In genomic region chr12:111368291-111368683, GRCh38 we compare ENCODE assay signal across 8 cellular contexts. TPM values are rescaled to one million over a fixed set of nuclear protein-coding genes. Genes with fewer than 3 reads are reported as not detected.
DNase-seq lines count a peak whose midpoint lies in the region; ATAC-seq, FAIRE-seq and TF ChIP-seq lines count a peak whose summit lies in the region.

No MANE protein-coding gene starts in this region.

- intact Hi-C loops in ascending aorta (cut with DNase I) = loop anchor here (2.0 kb wide), 1 partner anchor 37 kb away; the partner anchor contains the start of gene SH2B3
- intact Hi-C loops in kidney (cut with DNase I) = no loop called here

- H3K27me3 ChIP-seq in ascending aorta = no peaks in the 10 kb centered on the region
- H3K27me3 ChIP-seq in suprapubic skin = no peaks in the 10 kb centered on the region

- H3K9me3 ChIP-seq in ascending aorta = no peaks in the 10 kb centered on the region
- no peaks in the 10 kb centered on the region for H3K9me3 ChIP-seq in kidney (ENCODE audit: control insufficient read depth in 1 of 2, low read length in 2 of 2)
- no peaks in the 10 kb centered on the region for H3K9me3 ChIP-seq in suprapubic skin

- H3K36me3 ChIP-seq in ascending aorta = peaks cover 1 to 8% of the 10 kb centered on the region in 2 donors
- no peaks in the 10 kb centered on the region for H3K36me3 ChIP-seq in kidney (ENCODE audit: control insufficient read depth in 1 of 2, insufficient read depth in 2 of 2, low read length in 2 of 2)
- H3K36me3 ChIP-seq in suprapubic skin = peaks cover 20% of the 10 kb centered on the region

- H3K4me3 ChIP-seq in AG09309 (ENCODE audit: control insufficient read depth, low read depth, low read length) (peak overlapping the region; percentile 92), ascending aorta (peak overlapping the region; percentile 79 to 91), kidney (ENCODE audit: low read length in 2 of 2) (peak overlapping the region; percentile 85 to 91), suprapubic skin (peak overlapping the region; percentile 89)

- H3K9ac ChIP-seq in kidney (ENCODE audit: low read length in 2 of 2) = peak overlapping the region; percentile 79 to 91

- FAIRE-seq in kidney (lab: Jason Lieb, UNC) = no peak

- TF ChIP-seq POLR2A in suprapubic skin (IDR thresholded peaks at IDR 0.05) = no peak

- no peak for TF ChIP-seq CTCF in AG09309 (IDR thresholded peaks at IDR 0.05; ENCODE audit: control insufficient read depth, insufficient read depth, low read depth, low read length, missing control alignments)
- no peak for TF ChIP-seq CTCF in ascending aorta (IDR thresholded peaks at IDR 0.05)
- no peak for TF ChIP-seq CTCF in kidney (IDR thresholded peaks at IDR 0.05; ENCODE audit: borderline replicate concordance, extremely low read depth, insufficient read depth)
- TF ChIP-seq CTCF in suprapubic skin (IDR thresholded peaks at IDR 0.05) = no peak

- peak; percentile 26 for ATAC-seq in HG02938 (IDR thresholded peaks at IDR 0.05; ENCODE audit: unreplicated experiment)

- H3K4me1 ChIP-seq in ascending aorta (peaks cover 0 to 9% of the 10 kb centered on the region in 2 donors), kidney (ENCODE audit: control insufficient read depth in 1 of 2, insufficient read depth in 1 of 2, low read depth in 1 of 2, low read length in 2 of 2) (peaks cover 13 to 16% of the 10 kb centered on the region in 2 donors), suprapubic skin (peaks cover 24% of the 10 kb centered on the region)

- H3K27ac ChIP-seq in ascending aorta (peak overlapping the region; percentile 67 to 69), kidney (ENCODE audit: low read depth in 2 of 2, low read length in 2 of 2) (peak overlapping the region; percentile 34 to 57), suprapubic skin (peak overlapping the region; percentile 52)

- DNase-seq in AG09309 (ENCODE audit: low read depth) = no peak
- no peak for DNase-seq in ascending aorta (ENCODE audit: low spot score in 2 of 2)
- peak; percentile 81 for DNase-seq in kidney
- no peak for DNase-seq in suprapubic skin (ENCODE audit: low spot score in 2 of 2)
- no peak for DNase-seq in NCI-H1092 treated with DMSO at 0.1 percent for 48 hours (lab: John Stamatoyannopoulos, UW)
- DNase-seq in NAMALWA (ENCODE audit: low spot score) = no peak
- DNase-seq in NCI-H2171 treated with DMSO at 0.1 percent for 48 hours (lab: John Stamatoyannopoulos, UW) = no peak

- no peak for TF ChIP-seq EP300 in suprapubic skin (IDR thresholded peaks at IDR 0.05)

- 4% methylated on average over 5 of the region's 13 CpGs for WGBS in suprapubic skin

RNA-seq across cellular contexts. Expression of gene PHETA1, which starts 0.6 kb away (rescaled TPM):
- total RNA-seq in ascending aorta = 12.9 TPM
- 19.0 TPM for total RNA-seq in kidney
- 6.3 TPM for polyA plus RNA-seq in kidney (ENCODE audit: insufficient read depth, low read depth, low replicate concordance)
- 10 to 100 TPM; 15.9 to 25.7 (median 23.2) TPM for total RNA-seq in suprapubic skin

RNA-seq across cellular contexts. Expression of gene SH2B3, which starts 37.4 kb away (rescaled TPM):
- total RNA-seq in ascending aorta (124 TPM), kidney (35.0 TPM), suprapubic skin (1 to 10 TPM; 3.4 to 7.1 (median 4.2) TPM)
- polyA plus RNA-seq in kidney (ENCODE audit: insufficient read depth, low read depth, low replicate concordance) = 7.3 TPM
